In genomic region chr1:36027766-36028165, GRCh38 we compare ENCODE assay signal across 31 cellular contexts. TPM values are rescaled to one million over a fixed set of nuclear protein-coding genes. Genes with fewer than 3 reads are reported as not detected.
"Had no signal": no experiment of that assay in that cellular context is flagged by ENCODE, and none has a peak within 500 bp of the region (broad histone marks: within the 10 kb centered on the region; RNA-seq: fewer than 3 reads in every experiment).

No MANE protein-coding gene starts in this region.

- H3K9me3 ChIP-seq: adrenal gland, body of pancreas, colonic mucosa, esophagus muscularis mucosa, gastrocnemius medialis had no signal

- H3K36me3 ChIP-seq: colonic mucosa had no signal

- DNase-seq: activated B cell treated with CpG ODN at 0.5 μM for 24 hours; activated CD4-positive, alpha-beta T cell treated with anti-CD3 and anti-CD28 coated beads for 48 hours; activated CD4-positive, alpha-beta T cell treated with anti-CD3 and anti-CD28 coated beads, Interleukin-2, amount 50 U/mL, for 1 hour; activated CD4-positive, alpha-beta T cell treated with anti-CD3 and anti-CD28 coated beads, Interleukin-2, amount 50 U/mL, for 48 hours; activated CD8-positive, alpha-beta memory T cell treated with anti-CD3 and anti-CD28 coated beads for 24 hours; activated CD8-positive, alpha-beta T cell treated with anti-CD3 and anti-CD28 coated beads for 36 hours; activated effector memory CD4-positive, alpha-beta T cell treated with anti-CD3 and anti-CD28 coated beads, Interleukin-2, amount 50 U/mL, for 16 hours; activated naive CD4-positive, alpha-beta T cell treated with anti-CD3 and anti-CD28 coated beads for 36 hours; activated naive CD8-positive, alpha-beta T cell treated with anti-CD3 and anti-CD28 coated beads for 36 hours; activated naive CD8-positive, alpha-beta T cell treated with anti-CD3 and anti-CD28 coated beads, Interleukin-2, amount 50 U/mL, for 24 hours; activated T-cell treated with anti-CD3 and anti-CD28 coated beads, Interleukin-2, amount 50 U/mL, for 48 hours; adrenal gland; amygdala; aorta; body of pancreas; central memory CD4-positive, alpha-beta T cell; cerebellar nuclear complex; colonic mucosa; effector CD8-positive, alpha-beta T cell; foreskin keratinocyte; gastrocnemius medialis; glutamatergic neuron; heart left ventricle; T-helper 17 cell; T1000; WERI-Rb-1 had no signal

- ATAC-seq: activated CD4-positive, CD25-positive, alpha-beta regulatory T cell treated with anti-CD3 and anti-CD28 coated beads, Interleukin-2, amount 50 U/mL, for 24 hours; activated CD8-positive, alpha-beta T cell treated with anti-CD3 and anti-CD28 coated beads for 36 hours; activated naive CD8-positive, alpha-beta T cell treated with anti-CD3 and anti-CD28 coated beads, Interleukin-2, amount 50 U/mL, for 24 hours; body of pancreas; foreskin keratinocyte; gastrocnemius medialis; heart left ventricle; T-helper 17 cell had no signal

- H3K27ac ChIP-seq: adrenal gland, body of pancreas, cardiac muscle cell, colonic mucosa, esophagus muscularis mucosa, foreskin keratinocyte, gastrocnemius medialis, heart left ventricle, WERI-Rb-1 had no signal

- H3K4me3 ChIP-seq: adrenal gland, body of pancreas, cardiac muscle cell, colonic mucosa, esophagus muscularis mucosa, gastrocnemius medialis, heart left ventricle had no signal

- FAIRE-seq: endometrium, endothelial cell of umbilical vein had no signal

- H3K27me3 ChIP-seq: adrenal gland, body of pancreas, cardiac muscle cell, colonic mucosa, esophagus muscularis mucosa, foreskin keratinocyte, gastrocnemius medialis, heart left ventricle had no signal

- H3K4me1 ChIP-seq: colonic mucosa, foreskin keratinocyte had no signal

RNA-seq across cellular contexts. Expression of gene TEKT2, which starts 56.1 kb away (rescaled TPM):
- total RNA-seq: activated B cell treated with CpG ODN at 0.5 μM for 24 hours; activated naive CD4-positive, alpha-beta T cell treated with anti-CD3 and anti-CD28 coated beads for 36 hours; aorta; gastrocnemius medialis had no signal
